32 cellular contexts compared by ENCODE assay signal in genomic region chr10:43778571-43778970, GRCh38.
DNase-seq lines count a peak whose midpoint lies in the region; ATAC-seq and TF ChIP-seq lines count a peak whose summit lies in the region.
"Had no signal": no experiment of that assay in that cellular context is flagged by ENCODE, and none has a peak within 500 bp of the region (broad histone marks: within the 10 kb centered on the region; RNA-seq: fewer than 3 reads in every experiment).

No MANE protein-coding gene starts in this region.

- H3K4me2 ChIP-seq in SK-N-SH (no peak overlapping the region), PC-9 (no peak overlapping the region)
- H3K4me2 ChIP-seq: GM23338 had no signal

- no peak for TF ChIP-seq POLR2A in gastrocnemius medialis (IDR thresholded peaks at IDR 0.05)

- peak overlapping the region; percentile 4; the same call in 1 of the 2 replicates for H2AFZ ChIP-seq in SK-N-SH (ENCODE audit: low read depth)
- H2AFZ ChIP-seq in PC-9: 0 out of 2 replicates have a peak overlapping the region, but pooled peaks have one; percentile 8
- H2AFZ ChIP-seq: GM23338 had no signal

- TF ChIP-seq CTCF in SK-N-SH (IDR thresholded peaks at IDR 0.05) (no peak), C4-2B (conservative IDR thresholded peaks at IDR 0.05) (no peak), PC-9 (conservative IDR thresholded peaks at IDR 0.05) (no peak), gastrocnemius medialis (IDR thresholded peaks at IDR 0.05 in 4 of 5, conservative IDR thresholded peaks at IDR 0.05 in 1 of 5) (no peak), GM10266 (IDR thresholded peaks at IDR 0.05; ENCODE audit: control insufficient read depth, insufficient read depth, low read depth, missing control alignments) (no peak)

- H3K27me3 ChIP-seq in SK-N-SH (ENCODE audit: insufficient read depth) (no peaks in the 10 kb centered on the region), PC-9 (ENCODE audit: insufficient read depth, low read depth) (peaks cover 16% of the 10 kb centered on the region), gastrocnemius medialis (no peaks in the 10 kb centered on the region)
- H3K27me3 ChIP-seq in naive thymus-derived CD4-positive, alpha-beta T cell (ENCODE audit: control insufficient read depth in 2 of 2, insufficient read depth in 2 of 2, low read length in 2 of 2): no peaks in the 10 kb centered on the region
- H3K27me3 ChIP-seq: esophagus squamous epithelium, foreskin keratinocyte, heart left ventricle, MG63, SJSA1 had no signal

- H3K4me3 ChIP-seq in SK-N-SH (ENCODE audit: low read depth in 2 of 2, low read length in 1 of 2) (no peak overlapping the region), PC-9 (no peak overlapping the region), gastrocnemius medialis (no peak overlapping the region)
- H3K4me3 ChIP-seq in naive thymus-derived CD4-positive, alpha-beta T cell (ENCODE audit: low read length): no peak overlapping the region
- H3K4me3 ChIP-seq: esophagus squamous epithelium, GM23338, heart left ventricle, MG63, psoas muscle, SJSA1 had no signal

- in situ Hi-C loops in gastrocnemius medialis (cut with MboI; ENCODE audit: low sequenced_read_pairs in 4 of 4): no loop called here

- no peaks in the 10 kb centered on the region for H3K36me3 Mint-ChIP-seq in naive thymus-derived CD4-positive, alpha-beta T cell
- H3K36me3 Mint-ChIP-seq: brain, type B pancreatic cell had no signal

- TF ChIP-seq EP300 in SK-N-SH (IDR thresholded peaks at IDR 0.05; ENCODE audit: borderline replicate concordance in 1 of 2, low read depth in 1 of 2, low read length in 1 of 2): no peak

- CTCF ChIA-PET in SK-N-SH (lab: Yijun Ruan, JAX): no interaction called here
- CTCF ChIA-PET in PC-9 (lab: Charles Lee): no interaction called here
- CTCF ChIA-PET in naive thymus-derived CD4-positive, alpha-beta T cell (lab: Charles Lee): no interaction called here

- no peak for DNase-seq in SK-N-SH
- no peak for DNase-seq in PC-9
- DNase-seq in naive thymus-derived CD4-positive, alpha-beta T cell: no peak
- no peak for DNase-seq in gastrocnemius medialis
- no peak for DNase-seq in stimulated activated CD8-positive, alpha-beta memory T cell treated with anti-CD3 and anti-CD28 coated beads, Interleukin-4, amount 100 ng/mL, for 48 hours
- no peak for DNase-seq in GM10266 (ENCODE audit: extremely low spot score)
- DNase-seq: activated CD4-positive, CD25-positive, alpha-beta regulatory T cell treated with anti-CD3 and anti-CD28 coated beads, Interleukin-2, amount 50 U/mL, for 72 hours; activated CD8-positive, alpha-beta memory T cell treated with anti-CD3 and anti-CD28 coated beads for 24 hours; activated gamma-delta T cell; activated T-cell treated with anti-CD3 and anti-CD28 coated beads, Interleukin-2, amount 50 U/mL, for 24 hours; amniotic stem cell; cerebellar nuclear complex; esophagus squamous epithelium; foreskin keratinocyte; heart left ventricle; MG63; NCI-H1105 treated with DMSO at 0.1 percent for 48 hours; NCI-H2029; NCI-H510A treated with DMSO at 0.1 percent for 48 hours; psoas muscle; RPMI8226; stimulated activated CD4-positive, alpha-beta T cell treated with anti-CD3 and anti-CD28 coated beads, Interleukin-12 subunit alpha, Interleukin-12 subunit beta, amount 100 ng/mL, for 4 hours; stimulated activated CD4-positive, alpha-beta T cell treated with anti-CD3 and anti-CD28 coated beads, Interleukin-2, amount 100 ng/mL, for 48 hours had no signal

- ATAC-seq in SK-N-SH treated with all-trans-retinoic acid at 6 μM for 48 hours (no peak), gastrocnemius medialis (no peak)
- ATAC-seq in naive thymus-derived CD4-positive, alpha-beta T cell: no peak
- ATAC-seq: foreskin keratinocyte, GM23338, heart left ventricle, psoas muscle, sciatic nerve had no signal

- no peaks in the 10 kb centered on the region for H3K9me3 ChIP-seq in SK-N-SH
- H3K9me3 ChIP-seq in PC-9 (ENCODE audit: insufficient read depth, low read depth): no peaks in the 10 kb centered on the region
- H3K9me3 ChIP-seq in naive thymus-derived CD4-positive, alpha-beta T cell (ENCODE audit: control insufficient read depth in 2 of 3, low read length in 3 of 3): no peaks in the 10 kb centered on the region
- H3K9me3 ChIP-seq in gastrocnemius medialis: no peaks in the 10 kb centered on the region
- H3K9me3 ChIP-seq: esophagus squamous epithelium, heart left ventricle, MG63, psoas muscle, SJSA1 had no signal

- peak overlapping the region in 6 of 9 donors; percentile 10 to 78 (median 24) for H3K27ac Mint-ChIP-seq in naive thymus-derived CD4-positive, alpha-beta T cell
- H3K27ac Mint-ChIP-seq: activated T-cell treated with anti-CD3 and anti-CD28 coated beads, Interleukin-2, amount 50 U/mL, for 24 hours; brain; GM23338; IgD-negative memory B cell; type B pancreatic cell had no signal

- TF ChIP-seq RAD21 in SK-N-SH (IDR thresholded peaks at IDR 0.05; ENCODE audit: low read length): no peak

- H3K9me3 Mint-ChIP-seq in naive thymus-derived CD4-positive, alpha-beta T cell: no peaks in the 10 kb centered on the region
- H3K9me3 Mint-ChIP-seq: activated T-cell treated with anti-CD3 and anti-CD28 coated beads, Interleukin-2, amount 50 U/mL, for 24 hours; GM23338; IgD-negative memory B cell; type B pancreatic cell had no signal

- H3F3A ChIP-seq in SK-N-SH (replicated peaks; ENCODE audit: insufficient read depth) (no peaks in the 10 kb centered on the region), PC-9 (ENCODE audit: insufficient read depth, low read depth) (no peaks in the 10 kb centered on the region)

- H3K9ac ChIP-seq in SK-N-SH: no peak overlapping the region

- H3K9me2 ChIP-seq in SK-N-SH (no peaks in the 10 kb centered on the region), PC-9 (ENCODE audit: insufficient read depth) (no peaks in the 10 kb centered on the region)

- 51% methylated on average over 4 of the region's 4 CpGs for WGBS in SK-N-SH (ENCODE audit: low lambda C conversion rate)

- H3K4me1 ChIP-seq in SK-N-SH (ENCODE audit: control insufficient read depth in 1 of 2, insufficient read depth in 2 of 2, low read depth in 1 of 2, low read length in 1 of 2) (peaks cover 0 to 14% of the 10 kb centered on the region in 2 experiments; a peak in 1 of 4 replicates), PC-9 (replicated peaks; ENCODE audit: insufficient read depth) (no peaks in the 10 kb centered on the region), gastrocnemius medialis (no peaks in the 10 kb centered on the region)
- peaks cover 6 to 15% of the 10 kb centered on the region in 2 donors for H3K4me1 ChIP-seq in naive thymus-derived CD4-positive, alpha-beta T cell (ENCODE audit: control insufficient read depth in 2 of 2, insufficient read depth in 2 of 2, low read length in 2 of 2)
- H3K4me1 ChIP-seq: esophagus squamous epithelium, foreskin keratinocyte, psoas muscle, SJSA1 had no signal

- H3K27ac ChIP-seq in SK-N-SH (ENCODE audit: low read depth in 2 of 2, low read length in 1 of 2): no peak overlapping the region
- H3K27ac ChIP-seq in C4-2B: peak overlapping the region; percentile 97
- H3K27ac ChIP-seq in PC-9: no peak overlapping the region
- no peak overlapping the region for H3K27ac ChIP-seq in naive thymus-derived CD4-positive, alpha-beta T cell (ENCODE audit: low read depth, low read length)
- no peak overlapping the region for H3K27ac ChIP-seq in gastrocnemius medialis
- H3K27ac ChIP-seq: 22Rv1, esophagus squamous epithelium, foreskin keratinocyte, heart left ventricle, psoas muscle, SJSA1 had no signal

- intact Hi-C loops in PC-9 (cut with micrococcal nuclease; ENCODE audit: unreplicated experiment) (no loop called here), gastrocnemius medialis (cut with DNase I; ENCODE audit: low total_unique reads) (no loop called here)
- intact Hi-C loops in naive thymus-derived CD4-positive, alpha-beta T cell (cut with micrococcal nuclease): no loop called here

- H3K36me3 ChIP-seq in SK-N-SH (replicated peaks in 1 of 2; ENCODE audit: control insufficient read depth in 1 of 2, insufficient read depth in 2 of 2, low read length in 1 of 2): no peaks in the 10 kb centered on the region
- no peaks in the 10 kb centered on the region for H3K36me3 ChIP-seq in PC-9 (ENCODE audit: low read depth)
- H3K36me3 ChIP-seq in naive thymus-derived CD4-positive, alpha-beta T cell (ENCODE audit: control insufficient read depth in 2 of 3, insufficient read depth in 3 of 3, low read length in 3 of 3): no peaks in the 10 kb centered on the region
- H3K36me3 ChIP-seq in gastrocnemius medialis: no peaks in the 10 kb centered on the region
- H3K36me3 ChIP-seq: esophagus squamous epithelium, heart left ventricle, MG63, SJSA1 had no signal

- POLR2A ChIA-PET in SK-N-SH (lab: Yijun Ruan, JAX): interaction anchor here (0.5 kb wide), 1 partner anchor 283 kb away, joined by 4 read pairs; no protein-coding TSS in a partner anchor
- POLR2A ChIA-PET in PC-9 (lab: Charles Lee; ENCODE audit: unreplicated experiment): no interaction called here
- POLR2A ChIA-PET in naive thymus-derived CD4-positive, alpha-beta T cell (lab: Charles Lee): no interaction called here

- peaks cover 14 to 32% (median 24%) of the 10 kb centered on the region in 7 donors for H3K4me1 Mint-ChIP-seq in naive thymus-derived CD4-positive, alpha-beta T cell
- H3K4me1 Mint-ChIP-seq: GM23338, IgD-negative memory B cell had no signal

- peak overlapping the region in 9 of 10 donors; percentile 6 to 64 (median 27) for H3K4me3 Mint-ChIP-seq in naive thymus-derived CD4-positive, alpha-beta T cell
- H3K4me3 Mint-ChIP-seq: activated T-cell treated with anti-CD3 and anti-CD28 coated beads, Interleukin-2, amount 50 U/mL, for 24 hours; brain; GM23338; IgD-negative memory B cell; type B pancreatic cell had no signal

- H4K20me1 ChIP-seq in SK-N-SH (ENCODE audit: insufficient read depth) (no peaks in the 10 kb centered on the region), PC-9 (ENCODE audit: insufficient read depth) (no peaks in the 10 kb centered on the region)

- H3K27me3 Mint-ChIP-seq in naive thymus-derived CD4-positive, alpha-beta T cell: peaks cover 0 to 4% (median 0%) of the 10 kb centered on the region in 5 donors
- H3K27me3 Mint-ChIP-seq: brain, type B pancreatic cell had no signal

- H3K79me2 ChIP-seq in SK-N-SH (ENCODE audit: insufficient read depth) (no peaks in the 10 kb centered on the region), PC-9 (ENCODE audit: low read depth) (no peaks in the 10 kb centered on the region)

- BruUV-seq in PC-9 (replicated peaks; lab: Mats Ljungman, UMichigan): no TSS peak

TF ChIP-seq in SK-N-SH, 30 proteins besides CTCF, POLR2A, EP300 and RAD21:
- TF ChIP-seq MEF2A (IDR thresholded peaks at IDR 0.05; ENCODE audit: borderline replicate concordance, low read depth) (no peak), TAF1 (IDR thresholded peaks at IDR 0.05; ENCODE audit: borderline replicate concordance, low read depth, low read length) (no peak), RXRA (IDR thresholded peaks at IDR 0.05; ENCODE audit: borderline replicate concordance, low read depth) (no peak)

TF ChIP-seq in SK-N-SH treated with all-trans-retinoic acid at 6 μM for 48 hours, 23 proteins besides CTCF, POLR2A, EP300 and RAD21 (continues in another document):
- no peak for TF ChIP-seq SNAI2 (CRISPR knock-in tag; IDR thresholded peaks at IDR 0.05)
